15 cellular contexts compared by ENCODE assay signal in genomic region chr1:79304131-79304530, GRCh38.
"Had no signal": no experiment of that assay in that cellular context is flagged by ENCODE, and none has a peak within 500 bp of the region (broad histone marks: within the 10 kb centered on the region; RNA-seq: fewer than 3 reads in every experiment).

No MANE protein-coding gene starts in this region.

- H3K4me3 Mint-ChIP-seq: activated CD4-positive, alpha-beta memory T cell treated with anti-CD3 and anti-CD28 coated beads, Interleukin-2, amount 10 ng/mL, durations not matched to agents 7 days and 5 days; activated naive CD8-positive, alpha-beta T cell treated with anti-CD3 and anti-CD28 coated beads, Interleukin-2, amount 10 ng/mL, durations not matched to agents 7 days and 5 days; memory B cell; stimulated activated naive CD8-positive, alpha-beta T cell treated with anti-CD3 and anti-CD28 coated beads, Interleukin-15, Interleukin-2, amounts not matched to agents 100 ng/mL and 50 ng/mL, for 24 hours had no signal

- H3K27ac ChIP-seq: ascending aorta, coronary artery, parathyroid adenoma, upper lobe of right lung, VCaP had no signal

- H3K9ac ChIP-seq: parathyroid adenoma had no signal

- H2AFZ ChIP-seq: parathyroid adenoma had no signal

- H3K36me3 Mint-ChIP-seq: activated naive CD8-positive, alpha-beta T cell treated with anti-CD3 and anti-CD28 coated beads, Interleukin-2, amount 10 ng/mL, durations not matched to agents 7 days and 5 days; memory B cell had no signal

- H3K4me1 Mint-ChIP-seq: activated CD4-positive, alpha-beta memory T cell treated with anti-CD3 and anti-CD28 coated beads, Interleukin-2, amount 10 ng/mL, durations not matched to agents 7 days and 5 days; activated naive CD8-positive, alpha-beta T cell treated with anti-CD3 and anti-CD28 coated beads, Interleukin-2, amount 10 ng/mL, durations not matched to agents 7 days and 5 days; memory B cell had no signal

- H3K4me1 ChIP-seq: ascending aorta, parathyroid adenoma, upper lobe of right lung had no signal

- H3K27me3 ChIP-seq: ascending aorta, upper lobe of right lung had no signal

- H3K9me3 ChIP-seq: ascending aorta, upper lobe of right lung had no signal

- H3K27me3 Mint-ChIP-seq: activated CD4-positive, alpha-beta memory T cell treated with anti-CD3 and anti-CD28 coated beads, Interleukin-2, amount 10 ng/mL, durations not matched to agents 7 days and 5 days; activated naive CD8-positive, alpha-beta T cell treated with anti-CD3 and anti-CD28 coated beads, Interleukin-2, amount 10 ng/mL, durations not matched to agents 7 days and 5 days; memory B cell; stimulated activated naive CD8-positive, alpha-beta T cell treated with anti-CD3 and anti-CD28 coated beads, Interleukin-15, Interleukin-2, amounts not matched to agents 100 ng/mL and 50 ng/mL, for 24 hours had no signal

- H3K9me3 Mint-ChIP-seq: activated CD4-positive, alpha-beta memory T cell treated with anti-CD3 and anti-CD28 coated beads, Interleukin-2, amount 10 ng/mL, durations not matched to agents 7 days and 5 days; activated naive CD8-positive, alpha-beta T cell treated with anti-CD3 and anti-CD28 coated beads, Interleukin-2, amount 10 ng/mL, durations not matched to agents 7 days and 5 days had no signal

- FAIRE-seq: islet of Langerhans had no signal

- H3K27ac Mint-ChIP-seq: activated CD4-positive, alpha-beta memory T cell treated with anti-CD3 and anti-CD28 coated beads, Interleukin-2, amount 10 ng/mL, durations not matched to agents 7 days and 5 days; activated naive CD8-positive, alpha-beta T cell treated with anti-CD3 and anti-CD28 coated beads, Interleukin-2, amount 10 ng/mL, durations not matched to agents 7 days and 5 days; memory B cell; stimulated activated naive CD8-positive, alpha-beta T cell treated with anti-CD3 and anti-CD28 coated beads, Interleukin-15, Interleukin-2, amounts not matched to agents 100 ng/mL and 50 ng/mL, for 24 hours had no signal

- DNase-seq: activated CD4-positive, alpha-beta memory T cell treated with anti-CD3 and anti-CD28 coated beads, Interleukin-2, amount 10 ng/mL, durations not matched to agents 7 days and 5 days; activated naive CD8-positive, alpha-beta T cell treated with anti-CD3 and anti-CD28 coated beads, Interleukin-2, amount 10 ng/mL, durations not matched to agents 7 days and 5 days; caudate nucleus; effector CD4-positive, alpha-beta T cell; head of caudate nucleus; stimulated activated CD4-positive, alpha-beta T cell treated with anti-CD3 and anti-CD28 coated beads, Interleukin-15, amount 100 ng/mL, for 24 hours; stimulated activated CD4-positive, alpha-beta T cell treated with anti-CD3 and anti-CD28 coated beads, Interleukin-4, amount 100 ng/mL, for 24 hours; upper lobe of right lung had no signal

- H3K36me3 ChIP-seq: ascending aorta, upper lobe of right lung had no signal

- H3K4me3 ChIP-seq: ascending aorta, coronary artery, upper lobe of right lung had no signal

- H3K79me2 ChIP-seq: parathyroid adenoma had no signal
